In genomic region chr7:141619745-141620144, GRCh38 we compare ENCODE assay signal across 28 cellular contexts.
"Had no signal": no experiment of that assay in that cellular context is flagged by ENCODE, and none has a peak within 500 bp of the region (broad histone marks: within the 10 kb centered on the region; RNA-seq: fewer than 3 reads in every experiment).

No MANE protein-coding gene starts in this region.

- H3K27me3 ChIP-seq: Peyer's patch, SJCRH30 had no signal

- H3K9ac ChIP-seq: SK-N-SH had no signal

- H3K4me1 Mint-ChIP-seq: activated CD4-positive, alpha-beta T cell treated with anti-CD3 and anti-CD28 coated beads, Interleukin-2, amount 10 ng/mL, durations not matched to agents 7 days and 5 days; central memory CD8-positive, alpha-beta T cell had no signal

- DNase-seq: activated CD4-positive, alpha-beta memory T cell treated with anti-CD3 and anti-CD28 coated beads for 36 hours; activated CD4-positive, alpha-beta T cell treated with anti-CD3 and anti-CD28 coated beads, Interleukin-2, amount 10 ng/mL, durations not matched to agents 7 days and 5 days; activated CD4-positive, CD25-positive, alpha-beta regulatory T cell; activated CD8-positive, alpha-beta memory T cell treated with anti-CD3 and anti-CD28 coated beads for 24 hours; activated effector memory CD4-positive, alpha-beta T cell treated with anti-CD3 and anti-CD28 coated beads, Interleukin-2, amount 50 U/mL, for 16 hours; activated naive CD4-positive, alpha-beta T cell treated with Interleukin-2 at 50 U/mL for 16 hours; activated naive CD8-positive, alpha-beta T cell treated with anti-CD3 and anti-CD28 coated beads, Interleukin-2, amount 50 U/mL, for 24 hours; activated T-cell treated with anti-CD3 and anti-CD28 coated beads, Interleukin-2, amount 50 U/mL, for 4 hours; amniotic stem cell; cortex of kidney; Karpas-422; NCI-H1092; NCI-H1436; NCI-H1694 treated with DMSO at 0.1 percent for 48 hours; NCI-H2081 treated with DMSO at 0.1 percent for 48 hours; NCI-H446; NCI-H524; NCI-H774; Peyer's patch; Right ventricle myocardium superior; SJCRH30; SK-N-SH; T-helper 1 cell had no signal

- H3K9me3 ChIP-seq: Peyer's patch, SJCRH30, SK-N-SH had no signal

- H3K4me2 ChIP-seq: SK-N-SH had no signal

- H3K9me3 Mint-ChIP-seq: activated CD4-positive, alpha-beta memory T cell treated with anti-CD3 and anti-CD28 coated beads for 36 hours; activated CD4-positive, alpha-beta T cell treated with anti-CD3 and anti-CD28 coated beads, Interleukin-2, amount 10 ng/mL, durations not matched to agents 7 days and 5 days; activated naive CD4-positive, alpha-beta T cell treated with anti-CD3 and anti-CD28 coated beads, Interleukin-2, amount 50 U/mL, for 72 hours; activated naive CD8-positive, alpha-beta T cell treated with anti-CD3 and anti-CD28 coated beads, Interleukin-2, amount 50 U/mL, for 24 hours; activated T-cell treated with anti-CD3 and anti-CD28 coated beads, Interleukin-2, amount 50 U/mL, for 4 hours; central memory CD8-positive, alpha-beta T cell had no signal

- H3K4me3 ChIP-seq: Peyer's patch, SJCRH30 had no signal

- H3K27ac ChIP-seq: Peyer's patch, RWPE1, SJCRH30, VCaP had no signal

- H3K27me3 Mint-ChIP-seq: activated CD4-positive, alpha-beta memory T cell treated with anti-CD3 and anti-CD28 coated beads for 36 hours; activated CD4-positive, alpha-beta T cell treated with anti-CD3 and anti-CD28 coated beads, Interleukin-2, amount 10 ng/mL, durations not matched to agents 7 days and 5 days; activated naive CD8-positive, alpha-beta T cell treated with anti-CD3 and anti-CD28 coated beads, Interleukin-2, amount 50 U/mL, for 24 hours; central memory CD8-positive, alpha-beta T cell had no signal

- H3K4me1 ChIP-seq: Peyer's patch, SJCRH30 had no signal

- H3K4me3 Mint-ChIP-seq: activated CD4-positive, alpha-beta memory T cell treated with anti-CD3 and anti-CD28 coated beads for 36 hours; activated CD4-positive, alpha-beta T cell treated with anti-CD3 and anti-CD28 coated beads, Interleukin-2, amount 10 ng/mL, durations not matched to agents 7 days and 5 days; activated naive CD8-positive, alpha-beta T cell treated with anti-CD3 and anti-CD28 coated beads, Interleukin-2, amount 50 U/mL, for 24 hours; activated T-cell treated with anti-CD3 and anti-CD28 coated beads, Interleukin-2, amount 50 U/mL, for 4 hours; brain; central memory CD8-positive, alpha-beta T cell had no signal

- H3K27ac Mint-ChIP-seq: activated CD4-positive, alpha-beta memory T cell treated with anti-CD3 and anti-CD28 coated beads for 36 hours; activated CD4-positive, alpha-beta T cell treated with anti-CD3 and anti-CD28 coated beads, Interleukin-2, amount 10 ng/mL, durations not matched to agents 7 days and 5 days; activated naive CD4-positive, alpha-beta T cell treated with anti-CD3 and anti-CD28 coated beads, Interleukin-2, amount 50 U/mL, for 72 hours; activated naive CD8-positive, alpha-beta T cell treated with anti-CD3 and anti-CD28 coated beads, Interleukin-2, amount 50 U/mL, for 24 hours; brain had no signal
